ENCODE assay signal across 30 cellular contexts in the genomic region with DNA sequence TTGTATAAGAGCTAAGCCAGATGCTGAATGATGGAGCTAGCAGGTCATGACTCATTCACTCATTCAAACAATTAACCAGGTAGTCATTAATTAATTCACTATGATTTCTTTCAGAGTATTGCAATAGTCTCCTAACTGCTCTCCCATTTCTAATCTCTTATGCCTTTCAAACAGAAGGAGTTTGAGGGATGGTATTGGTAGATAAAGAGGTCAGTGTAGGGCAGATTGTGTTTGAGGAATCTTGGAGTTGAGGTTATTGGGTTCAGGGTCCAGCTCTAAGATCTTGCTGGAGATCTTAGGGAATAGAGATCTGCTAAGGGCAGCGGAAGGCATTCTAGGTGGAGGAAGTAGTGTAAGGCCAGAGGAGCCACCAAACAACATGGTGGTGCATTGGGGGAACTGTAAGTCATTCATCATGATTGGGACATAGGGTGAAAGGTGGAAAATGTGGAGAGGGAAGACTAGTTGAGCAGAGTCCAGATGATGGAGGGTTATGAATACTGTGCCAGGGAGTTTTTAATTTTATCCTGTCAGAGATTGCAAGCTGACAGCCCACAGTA. TPM values are rescaled to one million over a fixed set of nuclear protein-coding genes. Genes with fewer than 3 reads are reported as not detected.
DNase-seq lines count a peak whose midpoint lies in the region; ATAC-seq and TF ChIP-seq lines count a peak whose summit lies in the region.
"Had no signal": no experiment of that assay in that cellular context is flagged by ENCODE, and none has a peak within 500 bp of the region (broad histone marks: within the 10 kb centered on the region; RNA-seq: fewer than 3 reads in every experiment).

No MANE protein-coding gene starts in this region.

- H3K9me3 Mint-ChIP-seq in activated CD4-positive, alpha-beta T cell treated with anti-CD3 and anti-CD28 coated beads for 36 hours (ENCODE audit: low read depth): no peaks in the 10 kb centered on the region
- no peaks in the 10 kb centered on the region for H3K9me3 Mint-ChIP-seq in CD4-positive, CD25-positive, alpha-beta regulatory T cell
- H3K9me3 Mint-ChIP-seq in activated CD8-positive, alpha-beta T cell treated with anti-CD3 and anti-CD28 coated beads for 36 hours: no peaks in the 10 kb centered on the region
- H3K9me3 Mint-ChIP-seq: central memory CD8-positive, alpha-beta T cell; neural progenitor cell; stimulated activated naive B cell treated with anti-CD40 and anti-IgM and Interleukin-4, amounts not matched to agents 10 μg/mL and 1 μg/mL and 100 μg/mL, for 72 hours had no signal

- peak overlapping the region; percentile 35 for H3K27ac Mint-ChIP-seq in activated CD4-positive, alpha-beta T cell treated with anti-CD3 and anti-CD28 coated beads for 36 hours
- H3K27ac Mint-ChIP-seq in CD4-positive, CD25-positive, alpha-beta regulatory T cell: peak overlapping the region; percentile 39 to 67 (median 56)
- H3K27ac Mint-ChIP-seq in activated CD8-positive, alpha-beta T cell treated with anti-CD3 and anti-CD28 coated beads for 36 hours: peak overlapping the region; percentile 71
- H3K27ac Mint-ChIP-seq: neural progenitor cell; stimulated activated naive B cell treated with anti-CD40 and anti-IgM and Interleukin-4, amounts not matched to agents 10 μg/mL and 1 μg/mL and 100 μg/mL, for 72 hours had no signal

- POLR2A ChIA-PET in activated CD4-positive, alpha-beta T cell treated with anti-CD3 and anti-CD28 coated beads for 36 hours (lab: Charles Lee): no interaction called here
- POLR2A ChIA-PET in activated CD8-positive, alpha-beta T cell treated with anti-CD3 and anti-CD28 coated beads for 36 hours (lab: Charles Lee): interaction anchor here (0.8 to 3.0 kb wide), 6 partner anchors 10 to 98 kb away, joined by 3 to 11 read pairs (median 4); no protein-coding TSS in a partner anchor

- peaks cover 89% of the 10 kb centered on the region for H3K36me3 Mint-ChIP-seq in activated CD4-positive, alpha-beta T cell treated with anti-CD3 and anti-CD28 coated beads for 36 hours (ENCODE audit: low read depth)
- H3K36me3 Mint-ChIP-seq in CD4-positive, CD25-positive, alpha-beta regulatory T cell: peaks cover 79% of the 10 kb centered on the region
- peaks cover 88% of the 10 kb centered on the region for H3K36me3 Mint-ChIP-seq in activated CD8-positive, alpha-beta T cell treated with anti-CD3 and anti-CD28 coated beads for 36 hours (ENCODE audit: low read depth)
- H3K36me3 Mint-ChIP-seq: neural progenitor cell had no signal

- CTCF ChIA-PET in activated CD4-positive, alpha-beta T cell treated with anti-CD3 and anti-CD28 coated beads for 36 hours (lab: Charles Lee): interaction anchor here (0.9 to 5.8 kb wide), 9 partner anchors 9 to 204 kb away, joined by 3 to 69 read pairs (median 4); a partner anchor contains a TSS
- CTCF ChIA-PET in activated CD8-positive, alpha-beta T cell treated with anti-CD3 and anti-CD28 coated beads for 36 hours (lab: Charles Lee): interaction anchor here (0.8 to 1.3 kb wide), 4 partner anchors 10 to 181 kb away, joined by 3 to 6 read pairs (median 4); no protein-coding TSS in a partner anchor

- no peaks in the 10 kb centered on the region for H3K9me3 ChIP-seq in CD4-positive, CD25-positive, alpha-beta regulatory T cell (ENCODE audit: control insufficient read depth in 2 of 2, low read length in 2 of 2)
- H3K9me3 ChIP-seq in colonic mucosa: no peaks in the 10 kb centered on the region
- H3K9me3 ChIP-seq: gastrocnemius medialis, SJSA1, thoracic aorta had no signal

- peaks cover 39% of the 10 kb centered on the region for H3K4me1 ChIP-seq in CD4-positive, CD25-positive, alpha-beta regulatory T cell (ENCODE audit: control insufficient read depth, insufficient read depth, low read length, poor library complexity, severe bottlenecking)
- no peaks in the 10 kb centered on the region for H3K4me1 ChIP-seq in colonic mucosa

- ATAC-seq in activated CD4-positive, alpha-beta T cell treated with anti-CD3 and anti-CD28 coated beads for 36 hours: no peak
- ATAC-seq in CD4-positive, CD25-positive, alpha-beta regulatory T cell (ENCODE audit: low read depth in 2 of 2): no peak
- no peak for ATAC-seq in activated CD8-positive, alpha-beta T cell treated with anti-CD3 and anti-CD28 coated beads for 36 hours
- no peak for ATAC-seq in SK-N-SH treated with all-trans-retinoic acid at 6 μM for 48 hours
- ATAC-seq: gastrocnemius medialis; HepG2; left colon; right cardiac atrium; stimulated activated naive B cell treated with anti-CD40 and anti-IgM and Interleukin-4, amounts not matched to agents 10 μg/mL and 1 μg/mL and 100 μg/mL, for 72 hours had no signal

- H3K4me1 Mint-ChIP-seq in activated CD4-positive, alpha-beta T cell treated with anti-CD3 and anti-CD28 coated beads for 36 hours: peaks cover 72% of the 10 kb centered on the region
- H3K4me1 Mint-ChIP-seq in CD4-positive, CD25-positive, alpha-beta regulatory T cell: peaks cover 5 to 95% (median 63%) of the 10 kb centered on the region in 4 donors
- peaks cover 71% of the 10 kb centered on the region for H3K4me1 Mint-ChIP-seq in activated CD8-positive, alpha-beta T cell treated with anti-CD3 and anti-CD28 coated beads for 36 hours (ENCODE audit: low read depth)

- H3K36me3 ChIP-seq in CD4-positive, CD25-positive, alpha-beta regulatory T cell (ENCODE audit: control insufficient read depth, insufficient read depth, low read length): peaks cover 97% of the 10 kb centered on the region
- H3K36me3 ChIP-seq in colonic mucosa: no peaks in the 10 kb centered on the region
- H3K36me3 ChIP-seq: gastrocnemius medialis, neural progenitor cell, SJSA1 had no signal

- H3K4me3 ChIP-seq in CD4-positive, CD25-positive, alpha-beta regulatory T cell (ENCODE audit: low read depth, low read length): no peak overlapping the region
- H3K4me3 ChIP-seq in colonic mucosa: no peak overlapping the region
- H3K4me3 ChIP-seq: gastrocnemius medialis, hepatocyte, neural progenitor cell, SJSA1, thoracic aorta had no signal

- intact Hi-C loops in activated CD4-positive, alpha-beta T cell treated with anti-CD3 and anti-CD28 coated beads for 36 hours (cut with DNase I, micrococcal nuclease): no loop called here
- intact Hi-C loops in activated CD8-positive, alpha-beta T cell treated with anti-CD3 and anti-CD28 coated beads for 36 hours (cut with micrococcal nuclease): no loop called here
- intact Hi-C loops in colonic mucosa (cut with DNase I): no loop called here

- no peaks in the 10 kb centered on the region for H3K27me3 ChIP-seq in CD4-positive, CD25-positive, alpha-beta regulatory T cell (ENCODE audit: control insufficient read depth, insufficient read depth, low read length)
- H3K27me3 ChIP-seq in colonic mucosa: no peaks in the 10 kb centered on the region
- H3K27me3 ChIP-seq: gastrocnemius medialis, hepatocyte, neural progenitor cell, SJSA1 had no signal

- H3K27me3 Mint-ChIP-seq in activated CD4-positive, alpha-beta T cell treated with anti-CD3 and anti-CD28 coated beads for 36 hours: no peaks in the 10 kb centered on the region
- H3K27me3 Mint-ChIP-seq in CD4-positive, CD25-positive, alpha-beta regulatory T cell: no peaks in the 10 kb centered on the region
- no peaks in the 10 kb centered on the region for H3K27me3 Mint-ChIP-seq in activated CD8-positive, alpha-beta T cell treated with anti-CD3 and anti-CD28 coated beads for 36 hours
- H3K27me3 Mint-ChIP-seq: central memory CD8-positive, alpha-beta T cell; stimulated activated naive B cell treated with anti-CD40 and anti-IgM and Interleukin-4, amounts not matched to agents 10 μg/mL and 1 μg/mL and 100 μg/mL, for 72 hours had no signal

- no peak overlapping the region for H3K9ac ChIP-seq in colonic mucosa (ENCODE audit: low read depth in 2 of 2, low read length in 2 of 2)
- H3K9ac ChIP-seq: neural progenitor cell had no signal

- H3K27ac ChIP-seq in CD4-positive, CD25-positive, alpha-beta regulatory T cell (ENCODE audit: insufficient read depth, low read length, poor library complexity, severe bottlenecking): peak overlapping the region; percentile 6
- no peak overlapping the region for H3K27ac ChIP-seq in colonic mucosa
- H3K27ac ChIP-seq: gastrocnemius medialis, hepatocyte, neural progenitor cell, SJSA1, thoracic aorta had no signal

- TF ChIP-seq CTCF in activated CD8-positive, alpha-beta T cell treated with anti-CD3 and anti-CD28 coated beads for 36 hours (IDR thresholded peaks at IDR 0.05): no peak
- no peak for TF ChIP-seq CTCF in colonic mucosa (IDR thresholded peaks at IDR 0.05)

- no peak for TF ChIP-seq POLR2A in erythroblast (IDR thresholded peaks at IDR 0.05; ENCODE audit: low read length)

- no peak for DNase-seq in activated CD4-positive, alpha-beta T cell treated with anti-CD3 and anti-CD28 coated beads for 36 hours
- no peak for DNase-seq in activated CD4-positive, alpha-beta T cell treated with anti-CD3 and anti-CD28 coated beads, Interleukin-2, amount 50 U/mL, for 1 hour
- no peak for DNase-seq in CD4-positive, CD25-positive, alpha-beta regulatory T cell
- DNase-seq in activated CD8-positive, alpha-beta T cell treated with anti-CD3 and anti-CD28 coated beads for 36 hours: no peak
- DNase-seq in erythroblast (lab: John Stamatoyannopoulos, UW) (peak; percentile 61 to 72), colonic mucosa (no peak), amygdala (lab: John Stamatoyannopoulos, UW) (no peak)
- DNase-seq: activated CD8-positive, alpha-beta memory T cell treated with anti-CD3 and anti-CD28 coated beads, Interleukin-2, amount 50 U/mL, for 4 hours; activated gamma-delta T cell treated with Interleukin-2 at 50 U/mL for 16 hours; dermis blood vessel endothelial cell; DMS53; gastrocnemius medialis; Kasumi-1; left colon; MV-4-11; NCI-H1436 treated with DMSO at 0.1 percent for 48 hours; NCI-H2107; NCI-H774; right cardiac atrium; stimulated activated CD4-positive, alpha-beta T cell treated with anti-CD3 and anti-CD28 coated beads, Interleukin-12 subunit alpha, Interleukin-12 subunit beta, amount 100 ng/mL, for 4 hours; stimulated activated CD4-positive, alpha-beta T cell treated with anti-CD3 and anti-CD28 coated beads, Interleukin-4, amount 100 ng/mL, for 4 hours; stimulated activated naive B cell treated with anti-CD40 and anti-IgM and Interleukin-4, amounts not matched to agents 10 μg/mL and 1 μg/mL and 100 μg/mL, for 72 hours had no signal

- H3K4me3 Mint-ChIP-seq in activated CD4-positive, alpha-beta T cell treated with anti-CD3 and anti-CD28 coated beads for 36 hours: no peak overlapping the region
- H3K4me3 Mint-ChIP-seq in CD4-positive, CD25-positive, alpha-beta regulatory T cell: peak overlapping the region in 2 of 4 donors; percentile 2 to 20
- no peak overlapping the region for H3K4me3 Mint-ChIP-seq in activated CD8-positive, alpha-beta T cell treated with anti-CD3 and anti-CD28 coated beads for 36 hours
- H3K4me3 Mint-ChIP-seq: central memory CD8-positive, alpha-beta T cell; neural progenitor cell; stimulated activated naive B cell treated with anti-CD40 and anti-IgM and Interleukin-4, amounts not matched to agents 10 μg/mL and 1 μg/mL and 100 μg/mL, for 72 hours had no signal

RNA-seq across cellular contexts. Expression of a gene that starts 11.7 kb away (rescaled TPM):
- 100 to 1,000 TPM; 341 to 385 TPM for total RNA-seq in activated CD4-positive, alpha-beta T cell treated with anti-CD3 and anti-CD28 coated beads for 36 hours
- total RNA-seq in CD4-positive, CD25-positive, alpha-beta regulatory T cell: 1,086 TPM
- polyA plus RNA-seq in CD4-positive, CD25-positive, alpha-beta regulatory T cell: 100 to 1,000 TPM; 225 to 284 (median 253) TPM
- total RNA-seq in activated CD8-positive, alpha-beta T cell treated with anti-CD3 and anti-CD28 coated beads for 36 hours: 100 to 1,000 TPM; 350 to 353 TPM
- 10 to 100 TPM; 80.2 to 91.2 TPM for total RNA-seq in colonic mucosa

RNA-seq across cellular contexts. Expression of a gene that starts 15.0 kb away (rescaled TPM):
- total RNA-seq in activated CD4-positive, alpha-beta T cell treated with anti-CD3 and anti-CD28 coated beads for 36 hours: 10 to 100 TPM; 24.6 to 30.2 TPM
- total RNA-seq in CD4-positive, CD25-positive, alpha-beta regulatory T cell: 34.0 TPM
- 100 to 1,000 TPM in 3 of 4 donors, 10 to 100 TPM in 1; 99.3 to 123 (median 114) TPM for polyA plus RNA-seq in CD4-positive, CD25-positive, alpha-beta regulatory T cell
- total RNA-seq in activated CD8-positive, alpha-beta T cell treated with anti-CD3 and anti-CD28 coated beads for 36 hours: 10 to 100 TPM; 22.1 to 22.9 TPM
- 10 to 100 TPM; 44.0 to 49.3 TPM for total RNA-seq in colonic mucosa

RNA-seq across cellular contexts. Expression of a gene that starts 23.2 kb away (rescaled TPM):
- 1 to 10 TPM in 1 of 2 experiments, under 1 TPM in 1; 0.86 to 1.2 TPM for total RNA-seq in activated CD4-positive, alpha-beta T cell treated with anti-CD3 and anti-CD28 coated beads for 36 hours
- total RNA-seq in CD4-positive, CD25-positive, alpha-beta regulatory T cell: 0.69 TPM
- under 1 TPM in 3 of 4 donors, not detected in 1; 0.52 to 0.86 (median 0.57) TPM for polyA plus RNA-seq in CD4-positive, CD25-positive, alpha-beta regulatory T cell
- total RNA-seq in activated CD8-positive, alpha-beta T cell treated with anti-CD3 and anti-CD28 coated beads for 36 hours: 1 to 10 TPM in 1 of 2 experiments, under 1 TPM in 1; 0.65 to 1.2 TPM
- total RNA-seq in colonic mucosa: 1 to 10 TPM; 3.4 to 3.8 TPM
- total RNA-seq: T-helper 1 cell treated with Interleukin-12 subunit alpha and Interleukin-12 subunit beta and Interleukin-4 antibody, amounts not matched to agents 30 ng/mL and 1 ng/mL, for 36 hours had no signal

RNA-seq across cellular contexts. Expression of a gene that starts 24.0 kb away (rescaled TPM):
- 100 to 1,000 TPM; 104 to 149 TPM for total RNA-seq in activated CD4-positive, alpha-beta T cell treated with anti-CD3 and anti-CD28 coated beads for 36 hours
- total RNA-seq in CD4-positive, CD25-positive, alpha-beta regulatory T cell: 28.0 TPM
- 10 to 100 TPM in 2 of 4 donors, 1 to 10 TPM in 2; 8.4 to 12.6 (median 10.0) TPM for polyA plus RNA-seq in CD4-positive, CD25-positive, alpha-beta regulatory T cell
- total RNA-seq in activated CD8-positive, alpha-beta T cell treated with anti-CD3 and anti-CD28 coated beads for 36 hours: 10 to 100 TPM; 86.7 to 90.1 TPM
- total RNA-seq in colonic mucosa: 10 to 100 TPM; 20.9 to 48.9 TPM

RNA-seq across cellular contexts. Expression of a gene that starts 31.2 kb away (rescaled TPM):
- 10 to 100 TPM; 33.2 to 35.1 TPM for total RNA-seq in activated CD4-positive, alpha-beta T cell treated with anti-CD3 and anti-CD28 coated beads for 36 hours
- total RNA-seq in CD4-positive, CD25-positive, alpha-beta regulatory T cell: 60.8 TPM
- 10 to 100 TPM; 66.8 to 73.4 (median 68.3) TPM for polyA plus RNA-seq in CD4-positive, CD25-positive, alpha-beta regulatory T cell
- total RNA-seq in activated CD8-positive, alpha-beta T cell treated with anti-CD3 and anti-CD28 coated beads for 36 hours: 10 to 100 TPM; 26.0 to 32.4 TPM
- total RNA-seq in colonic mucosa: 100 to 1,000 TPM; 112 to 178 TPM

Comparison
In these comparisons a context has a peak if more than half of its experiments do, and no peak if none do; other contexts are left out.
1. DNase-seq: peak in erythroblast (2 of 2); none in activated CD4-positive, alpha-beta T cell treated with anti-CD3 and anti-CD28 coated beads for 36 hours (single experiment), activated CD4-positive, alpha-beta T cell treated with anti-CD3 and anti-CD28 coated beads, Interleukin-2, amount 50 U/mL, for 1 hour (single experiment), CD4-positive, CD25-positive, alpha-beta regulatory T cell (0 of 3), activated CD8-positive, alpha-beta T cell treated with anti-CD3 and anti-CD28 coated beads for 36 hours (single experiment), colonic mucosa (single experiment) and amygdala (0 of 56).
2. Peak in every context shown above with its lines, with median percentiles within 50 percentile points of each other: H3K27ac Mint-ChIP-seq.